In the genomic region with DNA sequence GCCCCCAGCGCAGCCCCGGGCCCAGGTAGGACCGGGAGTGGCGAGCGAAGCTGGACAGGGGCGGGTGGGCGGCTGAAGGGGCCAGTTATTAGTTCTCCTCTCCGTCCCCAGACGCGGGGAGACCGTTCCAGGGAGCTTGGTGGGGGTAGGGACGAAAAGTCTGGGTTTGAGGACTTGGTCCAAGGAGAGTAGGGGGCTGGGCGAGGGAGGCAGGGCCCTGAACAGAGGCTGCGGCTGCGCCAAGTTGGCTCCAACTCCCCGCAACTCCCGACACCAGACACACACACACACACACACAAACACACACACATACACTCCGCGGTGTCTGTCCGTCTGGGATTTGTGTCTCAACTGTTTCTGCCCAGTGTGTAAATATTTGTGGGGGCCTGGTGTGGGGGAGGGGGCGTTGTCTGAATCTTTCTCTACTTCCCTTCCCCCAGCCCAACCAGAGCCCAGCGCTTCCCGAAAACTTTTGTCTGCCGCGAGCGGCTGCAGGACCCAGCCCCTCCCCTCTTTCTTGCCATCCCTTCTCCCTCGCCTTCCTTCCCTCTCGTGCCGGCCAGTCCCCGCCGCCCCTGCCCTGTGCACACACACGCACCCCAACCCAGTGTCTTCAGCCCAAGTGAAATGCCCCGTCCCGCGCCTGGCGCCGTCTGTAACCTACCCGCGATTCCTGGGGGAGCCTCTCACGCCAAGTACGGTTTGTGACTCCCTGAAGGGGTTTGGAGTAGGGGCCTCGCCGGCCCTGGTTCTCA, we compare ENCODE assay signal across 9 cellular contexts. TPM values are rescaled to one million over a fixed set of nuclear protein-coding genes. Genes with fewer than 3 reads are reported as not detected.
DNase-seq lines count a peak whose midpoint lies in the region; ATAC-seq, FAIRE-seq and TF ChIP-seq lines count a peak whose summit lies in the region.
"Had no signal": no experiment of that assay in that cellular context is flagged by ENCODE, and none has a peak within 500 bp of the region (broad histone marks: within the 10 kb centered on the region; RNA-seq: fewer than 3 reads in every experiment).

No MANE protein-coding gene starts in this region.

- H2BK20ac ChIP-seq in IMR-90 (ENCODE audit: low read depth, low read length): no peak overlapping the region

- peaks cover 70% of the 10 kb centered on the region for H3K79me2 ChIP-seq in mammary epithelial cell (ENCODE audit: insufficient read depth, low read length)

- in situ Hi-C loops in IMR-90 (cut with MboI; ENCODE audit: low sequenced_read_pairs): no loop called here
- in situ Hi-C loops in mammary epithelial cell (cut with MboI; ENCODE audit: low sequenced_read_pairs in 2 of 2): no loop called here
- in situ Hi-C loops in gastrocnemius medialis (cut with MboI; ENCODE audit: low sequenced_read_pairs in 4 of 4): no loop called here

- H2BK15ac ChIP-seq in IMR-90 (ENCODE audit: low read depth, low read length): no peak overlapping the region

- H3K9ac ChIP-seq in IMR-90 (ENCODE audit: low read depth, low read length) (no peak overlapping the region), mammary epithelial cell (ENCODE audit: insufficient read depth, low read length) (peak overlapping the region; percentile 42)

- intact Hi-C loops in IMR-90 (cut with micrococcal nuclease): no loop called here
- intact Hi-C loops in mammary epithelial cell (cut with micrococcal nuclease): no loop called here
- intact Hi-C loops in gastrocnemius medialis (cut with DNase I; ENCODE audit: low total_unique reads): no loop called here

- H4K91ac ChIP-seq in IMR-90 (ENCODE audit: insufficient read depth, low read depth, low read length): no peak overlapping the region

- peak overlapping the region; percentile 10; the same call in 1 of the 2 replicates for H3K4me2 ChIP-seq in IMR-90 (ENCODE audit: low read depth, low read length)
- peak overlapping the region; percentile 95 for H3K4me2 ChIP-seq in mammary epithelial cell (ENCODE audit: insufficient read depth, low read depth, low read length)

- H3K56ac ChIP-seq in IMR-90 (ENCODE audit: extremely low read depth, insufficient read depth, low read length): no peak overlapping the region

- CTCF ChIA-PET in IMR-90 (lab: Yijun Ruan, JAX) (no interaction called here), mammary epithelial cell (lab: Charles Lee; ENCODE audit: low non-redundant PET) (no interaction called here)

- no peak overlapping the region for H4K5ac ChIP-seq in IMR-90 (ENCODE audit: low read depth, low read length)

- ATAC-seq in IMR-90 (ENCODE audit: low read depth) (no peak), gastrocnemius medialis (no peak), GM21825 (IDR thresholded peaks at IDR 0.05; ENCODE audit: unreplicated experiment) (no peak)

- H2AFZ ChIP-seq in IMR-90 (replicated peaks; ENCODE audit: low read length, poor library complexity): peak overlapping the region; percentile 37
- H2AFZ ChIP-seq in mammary epithelial cell (ENCODE audit: low read depth, low read length): no peak overlapping the region

- no peak overlapping the region for H2BK5ac ChIP-seq in IMR-90 (ENCODE audit: low read depth, low read length, poor library complexity, severe bottlenecking)

- no peak for FAIRE-seq in GM19239 (lab: Jason Lieb, UNC)

- H3K27ac ChIP-seq in IMR-90 (ENCODE audit: insufficient read depth, low read length): no peak overlapping the region
- peak overlapping the region; percentile 29 for H3K27ac ChIP-seq in mammary epithelial cell (ENCODE audit: insufficient read depth, low read depth, low read length)
- H3K27ac ChIP-seq in gastrocnemius medialis: no peak overlapping the region

- no peak overlapping the region for H3K14ac ChIP-seq in IMR-90 (replicated peaks; ENCODE audit: low read depth, low read length)

- H4K20me1 ChIP-seq in IMR-90 (ENCODE audit: insufficient read depth, low read length) (no peaks in the 10 kb centered on the region; the same call in 1 of the 2 replicates), mammary epithelial cell (ENCODE audit: insufficient read depth, low read length) (no peaks in the 10 kb centered on the region)

- no peaks in the 10 kb centered on the region for H3K4me1 ChIP-seq in IMR-90 (ENCODE audit: control insufficient read depth, insufficient read depth, low read length)
- H3K4me1 ChIP-seq in mammary epithelial cell (ENCODE audit: insufficient read depth, low read length): peaks cover 60% of the 10 kb centered on the region
- peaks cover 6 to 19% of the 10 kb centered on the region in 2 donors for H3K4me1 ChIP-seq in gastrocnemius medialis

- no peak overlapping the region for H3K23ac ChIP-seq in IMR-90 (ENCODE audit: low read depth, low read length)

- no peak overlapping the region for H2AK5ac ChIP-seq in IMR-90 (ENCODE audit: low read depth, low read length)

- dilution Hi-C loops in IMR-90 (cut with HindIII; ENCODE audit: low sequenced_read_pairs, unreplicated experiment) (no loop called here), mammary epithelial cell (cut with HindIII; ENCODE audit: low sequenced_read_pairs) (no loop called here)

- WGBS in IMR-90 (ENCODE audit: extremely low coverage in 2 of 2, insufficient read length in 1 of 2), 2 experiments: 0% methylated on average over 6 of the region's 43 CpGs; no CpG with 5 or more reads in 1 of the 2 experiments
- 11% methylated on average over 15 of the region's 43 CpGs for WGBS in mammary epithelial cell (ENCODE audit: low coverage, missing lambda C conversion rate)

- no peak for TF ChIP-seq RAD21 in IMR-90 (IDR thresholded peaks at IDR 0.05; ENCODE audit: low read length)

- no peak overlapping the region; the same call in 1 of the 2 replicates for H3K4me3 ChIP-seq in IMR-90 (ENCODE audit: insufficient read depth, low read depth, low read length)
- peak overlapping the region; percentile 54 to 80 (median 76) for H3K4me3 ChIP-seq in mammary epithelial cell (replicated peaks in 1 of 3; ENCODE audit: insufficient read depth in 1 of 3, low read depth in 2 of 3, low read length in 3 of 3)
- H3K4me3 ChIP-seq in gastrocnemius medialis: peak overlapping the region; percentile 45 to 58 (median 46)
- H3K4me3 ChIP-seq: MG63 had no signal

- POLR2A ChIA-PET in IMR-90 (lab: Charles Lee; ENCODE audit: unreplicated experiment): no interaction called here

- H3K27me3 ChIP-seq in IMR-90 (ENCODE audit: control insufficient read depth, insufficient read depth, low read length) (peaks cover 94% of the 10 kb centered on the region), mammary epithelial cell (ENCODE audit: insufficient read depth, low read length) (no peaks in the 10 kb centered on the region), gastrocnemius medialis (peaks cover 30 to 47% (median 36%) of the 10 kb centered on the region in 3 donors)
- H3K27me3 ChIP-seq: MG63 had no signal

- no peak overlapping the region for H3K18ac ChIP-seq in IMR-90 (ENCODE audit: low read depth, low read length)

- H3K79me1 ChIP-seq in IMR-90 (ENCODE audit: low read depth in 1 of 2, low read length in 2 of 2): no peaks in the 10 kb centered on the region

- no peak overlapping the region for H4K8ac ChIP-seq in IMR-90 (ENCODE audit: low read depth in 2 of 2, low read length in 2 of 2)

- TF ChIP-seq POLR2A in IMR-90 (IDR thresholded peaks at IDR 0.05; ENCODE audit: low read depth, low read length) (no peak), gastrocnemius medialis (IDR thresholded peaks at IDR 0.05) (no peak)

- no TSS peak for BruUV-seq in IMR-90 (replicated peaks; lab: Mats Ljungman, UMichigan)
- BruUV-seq in mammary epithelial cell (replicated peaks; lab: Mats Ljungman, UMichigan): no TSS peak

- H3K4ac ChIP-seq in IMR-90 (ENCODE audit: low read depth, low read length): no peak overlapping the region

- H2BK120ac ChIP-seq in IMR-90 (ENCODE audit: low read depth, low read length): no peak overlapping the region

- H3K36me3 ChIP-seq in IMR-90 (ENCODE audit: control insufficient read depth, insufficient read depth, low read length) (no peaks in the 10 kb centered on the region), mammary epithelial cell (ENCODE audit: insufficient read depth, low read length) (peaks cover 4% of the 10 kb centered on the region), gastrocnemius medialis (no peaks in the 10 kb centered on the region)
- H3K36me3 ChIP-seq: MG63 had no signal

- no peak overlapping the region for H2AK9ac ChIP-seq in IMR-90 (replicated peaks; ENCODE audit: low read depth, low read length, poor library complexity)

- no peaks in the 10 kb centered on the region for H3K9me1 ChIP-seq in IMR-90 (ENCODE audit: insufficient read depth, low read length)

- no peaks in the 10 kb centered on the region; the same call in 1 of the 2 replicates for H3K9me3 ChIP-seq in IMR-90 (ENCODE audit: control insufficient read depth, insufficient read depth, low read length)
- no peaks in the 10 kb centered on the region for H3K9me3 ChIP-seq in mammary epithelial cell (replicated peaks; ENCODE audit: insufficient read depth, low read length)
- no peaks in the 10 kb centered on the region for H3K9me3 ChIP-seq in gastrocnemius medialis
- H3K9me3 ChIP-seq: MG63 had no signal

- DNase-seq in IMR-90: no peak
- DNase-seq in mammary epithelial cell: peak; percentile 39
- peak; percentile 69 for DNase-seq in iris pigment epithelial cell (ENCODE audit: low read depth)
- DNase-seq in gastrocnemius medialis: no peak
- no peak for DNase-seq in GM19239 (ENCODE audit: insufficient read length, low spot score)
- DNase-seq in effector CD8-positive, alpha-beta T cell (lab: John Stamatoyannopoulos, UW): no peak
- no peak for DNase-seq in SW 1271 (lab: John Stamatoyannopoulos, UW)
- DNase-seq: MG63 had no signal

- TF ChIP-seq CTCF in IMR-90 (conservative IDR thresholded peaks at IDR 0.05; ENCODE audit: low read depth, low read length): no peak
- no peak for TF ChIP-seq CTCF in mammary epithelial cell (conservative IDR thresholded peaks at IDR 0.05 in 1 of 2, IDR thresholded peaks at IDR 0.05 in 1 of 2; ENCODE audit: extremely low read depth in 1 of 2, insufficient read depth in 1 of 2, low read depth in 1 of 2, low read length in 2 of 2)
- TF ChIP-seq CTCF in gastrocnemius medialis (IDR thresholded peaks at IDR 0.05 in 4 of 5, conservative IDR thresholded peaks at IDR 0.05 in 1 of 5): no peak

TF ChIP-seq in IMR-90, 13 proteins besides CTCF, POLR2A, EP300 and RAD21 (continues in another document):
- no peak for TF ChIP-seq BHLHE40 (IDR thresholded peaks at IDR 0.05; ENCODE audit: low read depth, low read length)
- TF ChIP-seq SMC3 (IDR thresholded peaks at IDR 0.05; ENCODE audit: low read depth, low read length): no peak
- TF ChIP-seq MXI1 (IDR thresholded peaks at IDR 0.05; ENCODE audit: borderline replicate concordance, low read depth, low read length): no peak
- TF ChIP-seq FOS (IDR thresholded peaks at IDR 0.05; ENCODE audit: low read depth, low read length): no peak
- no peak for TF ChIP-seq CEBPB (IDR thresholded peaks at IDR 0.05; ENCODE audit: low read depth, low read length)

RNA-seq across cellular contexts. Expression of a gene that starts 0.7 kb away (rescaled TPM):
- total RNA-seq in IMR-90 (2012; rRNA removed) (0.18 and 0.28 TPM in 2 replicates), mammary epithelial cell (100 to 1,000 TPM; 137 to 163 TPM), gastrocnemius medialis (1 to 10 TPM in 1 of 4 donors, under 1 TPM in 1, not detected in 2; 0.26 to 1.1 TPM)
- polyA plus RNA-seq in IMR-90 (2012; rRNA removed) (0.29 and 0.36 TPM in 2 replicates), mammary epithelial cell (121 TPM)
- 0.21 and 0.36 TPM in 2 replicates for polyA plus RNA-seq in IMR-90 (2012; cell fraction: cytosol; rRNA removed)
- polyA plus RNA-seq in IMR-90 (2012; cell fraction: nucleus; rRNA removed; ENCODE audit: low replicate concordance): 0.08 and 0.32 TPM in 2 replicates
- polyA minus RNA-seq in mammary epithelial cell: 32.9 TPM

Comparison
In these comparisons a context has a peak if more than half of its experiments do, and no peak if none do; other contexts are left out.
1. DNase-seq: peak in mammary epithelial cell (single experiment) and iris pigment epithelial cell (single experiment); none in IMR-90 (single experiment), gastrocnemius medialis (0 of 2), GM19239 (single experiment), effector CD8-positive, alpha-beta T cell (single experiment) and SW 1271 (0 of 2).
2. RNA of a gene that starts 0.7 kb away (total RNA-seq): 137 to 163 TPM in mammary epithelial cell; 0.26 to 1.1 TPM in gastrocnemius medialis and 0.18 to 0.28 TPM in IMR-90; every median in the first group is over 10 times any median in the second.